In genomic region chr4:39898015-39898414, GRCh38 we compare ENCODE assay signal across 19 cellular contexts.
A peak's percentile ranks its signal among the peaks of the same experiment; 100 is the strongest.
DNase-seq lines count a peak whose midpoint lies in the region; ATAC-seq and TF ChIP-seq lines count a peak whose summit lies in the region.
"Had no signal": no experiment of that assay in that cellular context is flagged by ENCODE, and none has a peak within 500 bp of the region (broad histone marks: within the 10 kb centered on the region; RNA-seq: fewer than 3 reads in every experiment).

No MANE protein-coding gene starts in this region.

- H3K4me3 Mint-ChIP-seq in H9 (no peak overlapping the region), WTC11 (no peak overlapping the region), endodermal cell (no peak overlapping the region)
- H3K4me3 Mint-ChIP-seq: CD4-positive, alpha-beta memory T cell; HFFc6 had no signal

- H3K9me3 Mint-ChIP-seq in H9 (no peaks in the 10 kb centered on the region), WTC11 (no peaks in the 10 kb centered on the region), endodermal cell (no peaks in the 10 kb centered on the region)
- H3K9me3 Mint-ChIP-seq: CD4-positive, alpha-beta memory T cell; HFFc6 had no signal

- TF ChIP-seq CTCF in H9 (conservative IDR thresholded peaks at IDR 0.05) (no peak), WTC11 (IDR thresholded peaks at IDR 0.05) (no peak), endodermal cell (conservative IDR thresholded peaks at IDR 0.05) (no peak)

- no peak overlapping the region for H3K14ac ChIP-seq in H9 (ENCODE audit: insufficient read depth, low read length)

- no peak overlapping the region for H2BK20ac ChIP-seq in H9 (ENCODE audit: low read depth, low read length, poor library complexity, severe bottlenecking)

- no peaks in the 10 kb centered on the region for H3K79me1 ChIP-seq in H9 (ENCODE audit: insufficient read depth, low read depth, low read length, poor library complexity, severe bottlenecking)

- H3K4me1 ChIP-seq in H9 (ENCODE audit: insufficient read depth, low read length): no peaks in the 10 kb centered on the region
- no peaks in the 10 kb centered on the region for H3K4me1 ChIP-seq in endodermal cell (ENCODE audit: control insufficient read depth, insufficient read depth, low read length)
- H3K4me1 ChIP-seq in right cardiac atrium (ENCODE audit: control insufficient read depth, insufficient read depth, low read length): no peaks in the 10 kb centered on the region
- H3K4me1 ChIP-seq: BE2C had no signal

- ATAC-seq in WTC11 (no peak), HG02973 (IDR thresholded peaks at IDR 0.05; ENCODE audit: unreplicated experiment) (no peak), right cardiac atrium (no peak), HG03196 (IDR thresholded peaks at IDR 0.05; ENCODE audit: unreplicated experiment) (no peak)
- ATAC-seq: HCT116 had no signal

- no peak overlapping the region for H2BK5ac ChIP-seq in H9 (ENCODE audit: insufficient read length, low read length)

- no peak overlapping the region for H3K23ac ChIP-seq in H9 (ENCODE audit: insufficient read length, low read depth, low read length)

- H3K23me2 ChIP-seq in H9 (ENCODE audit: insufficient read length, low read depth, low read length, poor library complexity, severe bottlenecking): no peaks in the 10 kb centered on the region

- H3K4ac ChIP-seq in H9 (ENCODE audit: low read depth, low read length): no peak overlapping the region

- POLR2A ChIA-PET in WTC11 (lab: Charles Lee): no interaction called here

- H4K91ac ChIP-seq in H9 (ENCODE audit: insufficient read length, low read depth, low read length): no peak overlapping the region

- H2BK15ac ChIP-seq in H9 (ENCODE audit: low read depth, low read length): no peak overlapping the region

- no peak overlapping the region for H2BK120ac ChIP-seq in H9 (ENCODE audit: low read depth, low read length, poor library complexity, severe bottlenecking)

- H3T11ph ChIP-seq in H9 (ENCODE audit: low read length): no peak overlapping the region

- H3K4me1 Mint-ChIP-seq in H9 (peaks cover 18% of the 10 kb centered on the region in 2 experiments), WTC11 (peaks cover 17% of the 10 kb centered on the region), endodermal cell (no peaks in the 10 kb centered on the region)
- H3K4me1 Mint-ChIP-seq: CD4-positive, alpha-beta memory T cell had no signal

- no peak overlapping the region for H4K8ac ChIP-seq in H9 (replicated peaks; ENCODE audit: insufficient read length, low read depth, low read length)

- H3K27me3 ChIP-seq in H9 (ENCODE audit: insufficient read depth, low read length) (no peaks in the 10 kb centered on the region), endodermal cell (ENCODE audit: control insufficient read depth, insufficient read depth, low read length, poor library complexity, severe bottlenecking) (no peaks in the 10 kb centered on the region), right cardiac atrium (ENCODE audit: control insufficient read depth, insufficient read depth) (no peaks in the 10 kb centered on the region)
- H3K27me3 ChIP-seq: BE2C had no signal

- H2AFZ ChIP-seq in H9 (ENCODE audit: low read length): no peak overlapping the region

- no peaks in the 10 kb centered on the region for H3K79me2 ChIP-seq in H9 (ENCODE audit: insufficient read depth, low read length)

- H3K27ac Mint-ChIP-seq in H9: peak overlapping the region in 2 of 3 experiments; percentile 60 to 93; a peak in 2 of 7 replicates
- peak overlapping the region; percentile 71 for H3K27ac Mint-ChIP-seq in WTC11
- peak overlapping the region; percentile 32 for H3K27ac Mint-ChIP-seq in endodermal cell
- H3K27ac Mint-ChIP-seq: CD4-positive, alpha-beta memory T cell; HFFc6 had no signal

- no peak overlapping the region for H2AK5ac ChIP-seq in H9 (ENCODE audit: insufficient read length, low read length)

- no CpG with 5 or more reads among the region's 1 CpG for WGBS in H9 (ENCODE audit: extremely low coverage, insufficient read length, low lambda C conversion rate)
- 86 to 92% methylated on average over 1 of the region's 1 CpG for WGBS in endodermal cell (ENCODE audit: insufficient coverage in 1 of 2, insufficient read length in 1 of 2), 2 experiments
- 96% methylated on average over 1 of the region's 1 CpG for WGBS in right cardiac atrium

- no peak overlapping the region for H3K27ac ChIP-seq in H9 (ENCODE audit: insufficient read length, low read depth, low read length)
- H3K27ac ChIP-seq in endodermal cell (ENCODE audit: low read depth, low read length): no peak overlapping the region
- no peak overlapping the region for H3K27ac ChIP-seq in right cardiac atrium (ENCODE audit: low read length)
- H3K27ac ChIP-seq: C4-2B had no signal

- H3K27me3 Mint-ChIP-seq in H9 (ENCODE audit: low read depth): no peaks in the 10 kb centered on the region
- no peaks in the 10 kb centered on the region for H3K27me3 Mint-ChIP-seq in WTC11 (ENCODE audit: low read depth)
- H3K27me3 Mint-ChIP-seq in endodermal cell (ENCODE audit: insufficient read depth): no peaks in the 10 kb centered on the region
- H3K27me3 Mint-ChIP-seq: CD4-positive, alpha-beta memory T cell had no signal

- H3K36me3 ChIP-seq in endodermal cell (ENCODE audit: control insufficient read depth, insufficient read depth, low read length): peaks cover 90% of the 10 kb centered on the region

- H3K9me3 ChIP-seq in H9 (ENCODE audit: control insufficient read depth, low read depth, low read length) (no peaks in the 10 kb centered on the region), endodermal cell (ENCODE audit: control insufficient read depth, low read length) (no peaks in the 10 kb centered on the region), right cardiac atrium (ENCODE audit: control insufficient read depth, low read length) (no peaks in the 10 kb centered on the region)
- H3K9me3 ChIP-seq: BE2C had no signal

- no peak overlapping the region for H3K4me2 ChIP-seq in H9 (ENCODE audit: insufficient read depth, insufficient read length, low read length)

- no peaks in the 10 kb centered on the region for H4K20me1 ChIP-seq in H9 (ENCODE audit: control insufficient read depth, insufficient read depth, insufficient read length)

- H3K9ac ChIP-seq in H9 (ENCODE audit: extremely low read depth, insufficient read length, low read length): no peak overlapping the region
- no peak overlapping the region for H3K9ac ChIP-seq in endodermal cell (ENCODE audit: extremely low read depth, low read length, poor library complexity, severe bottlenecking)

- H3K36me3 Mint-ChIP-seq in H9 (ENCODE audit: insufficient read depth in 1 of 3, low read depth in 3 of 3) (peaks cover 37 to 87% (median 86%) of the 10 kb centered on the region in 3 experiments), WTC11 (peaks cover 71% of the 10 kb centered on the region), endodermal cell (ENCODE audit: low read depth) (peaks cover 81% of the 10 kb centered on the region)

- CTCF ChIA-PET in WTC11 (lab: Charles Lee): interaction anchor here (0.9 to 1.1 kb wide), 2 partner anchors 429 to 1031 kb away, joined by 3 read pairs; partner anchors contain the start of gene FAM114A1

- no peak overlapping the region for H3K4me3 ChIP-seq in endodermal cell (ENCODE audit: low read length)
- H3K4me3 ChIP-seq in right cardiac atrium (ENCODE audit: low read length): no peak overlapping the region

- no peak overlapping the region for H2BK12ac ChIP-seq in H9 (ENCODE audit: insufficient read length, low read depth, low read length)

- H4K5ac ChIP-seq in H9 (ENCODE audit: insufficient read length, low read depth, low read length): no peak overlapping the region

- intact Hi-C loops in right cardiac atrium (cut with DNase I): no loop called here

- DNase-seq in H9 (no peak), WTC11 (ENCODE audit: low spot score) (no peak), endodermal cell (no peak), right cardiac atrium (no peak)
- no peak for DNase-seq in effector CD4-positive, alpha-beta T cell
- DNase-seq: ACHN; BE2C; Calu3; CD4-positive, alpha-beta memory T cell; DMS79 treated with DMSO at 0.1 percent for 48 hours; GF-D8; HFFc6; IMR-90; Karpas-422; KBM-7 had no signal

- H3K18ac ChIP-seq in H9 (ENCODE audit: insufficient read length, low read depth, low read length): no peak overlapping the region

- no peak overlapping the region for H3K56ac ChIP-seq in H9 (ENCODE audit: insufficient read length, low read depth, low read length)

TF ChIP-seq in WTC11, 78 proteins besides CTCF, POLR2A, EP300 and RAD21 (continues in another document):
- TF ChIP-seq PRRX2 (CRISPR knock-in tag; IDR thresholded peaks at IDR 0.05): no peak
- no peak for TF ChIP-seq ZNF532 (CRISPR knock-in tag; IDR thresholded peaks at IDR 0.05; ENCODE audit: borderline replicate concordance)
- no peak for TF ChIP-seq ATF3 (CRISPR knock-in tag; conservative IDR thresholded peaks at IDR 0.05)
